ENCODE assay signal across 9 cellular contexts in genomic region chr7:153170287-153170686, GRCh38.
"Had no signal": no experiment of that assay in that cellular context is flagged by ENCODE, and none has a peak within 500 bp of the region (broad histone marks: within the 10 kb centered on the region; RNA-seq: fewer than 3 reads in every experiment).

No MANE protein-coding gene starts in this region.

- H3K27ac Mint-ChIP-seq: IgD-negative memory B cell had no signal

- H3K9ac ChIP-seq: GM23248 had no signal

- H3K4me1 Mint-ChIP-seq: IgD-negative memory B cell had no signal

- H3K36me3 Mint-ChIP-seq: IgD-negative memory B cell had no signal

- H2AFZ ChIP-seq: GM23248 had no signal

- DNase-seq: GM23248, GOT3, H7, HCEC 1CT, KG1 had no signal

- H3K27me3 Mint-ChIP-seq: IgD-negative memory B cell had no signal

- H3K4me3 ChIP-seq: GM23248, K562 had no signal

- ATAC-seq: HepG2, K562 had no signal

- H3K4me3 Mint-ChIP-seq: IgD-negative memory B cell had no signal

- H3K27ac ChIP-seq: GM23248, HL-60 had no signal
